8 cellular contexts compared by ENCODE assay signal in genomic region chr2:62197017-62197586, GRCh38. TPM values are rescaled to one million over a fixed set of nuclear protein-coding genes. Genes with fewer than 3 reads are reported as not detected.
DNase-seq lines count a peak whose midpoint lies in the region; ATAC-seq, FAIRE-seq and TF ChIP-seq lines count a peak whose summit lies in the region.

No MANE protein-coding gene starts in this region.

- peak; percentile 24 for DNase-seq in astrocyte of the hippocampus (ENCODE audit: low read depth, low spot score)
- no peak for DNase-seq in keratinocyte (ENCODE audit: low read depth, low spot score)
- peak; percentile 24 for DNase-seq in stimulated activated CD8-positive, alpha-beta memory T cell treated with anti-CD3 and anti-CD28 coated beads, Interleukin-12 subunit alpha, Interleukin-12 subunit beta, amount 100 ng/mL, for 4 hours (ENCODE audit: low read depth)
- DNase-seq in NCI-H1436 treated with DMSO at 0.1 percent for 48 hours (lab: John Stamatoyannopoulos, UW): no peak

- H3K79me2 ChIP-seq in ACC112 (ENCODE audit: control insufficient read depth, insufficient read depth, low read length, unreplicated experiment) (peaks cover 58% of the 10 kb centered on the region), keratinocyte (ENCODE audit: control insufficient read depth, insufficient read depth, low read length) (peaks cover 59% of the 10 kb centered on the region)

- H2AFZ ChIP-seq in ACC112 (ENCODE audit: low read length, unreplicated experiment) (peak overlapping the region; percentile 19), keratinocyte (ENCODE audit: control insufficient read depth, low read length) (no peak overlapping the region)

- no peaks in the 10 kb centered on the region for H3K9me3 ChIP-seq in keratinocyte (ENCODE audit: control insufficient read depth, low read depth, low read length)

- no peak overlapping the region for H3K27ac ChIP-seq in ACC112 (ENCODE audit: low read depth, low read length)
- peak overlapping the region; percentile 72 for H3K27ac ChIP-seq in keratinocyte (ENCODE audit: control insufficient read depth, insufficient read depth, low read length)

- FAIRE-seq in keratinocyte (lab: Jason Lieb, UNC): no peak

- TF ChIP-seq CTCF in keratinocyte (optimal IDR thresholded peaks at IDR 0.05 in 1 of 3, IDR thresholded peaks at IDR 0.05 in 1 of 3, conservative IDR thresholded peaks at IDR 0.05 in 1 of 3; ENCODE audit: extremely low read depth in 1 of 3, insufficient read depth in 2 of 3, low read length in 3 of 3): peak in 1 of 3 experiments; percentile 48

- H3K36me3 ChIP-seq in ACC112 (ENCODE audit: insufficient read depth, low read length) (no peaks in the 10 kb centered on the region), keratinocyte (ENCODE audit: control insufficient read depth in 2 of 2, extremely low read depth in 1 of 2, insufficient read depth in 2 of 2, low read length in 2 of 2) (peaks cover 0 to 1% of the 10 kb centered on the region in 2 experiments)

- H3K9ac ChIP-seq in keratinocyte (ENCODE audit: control insufficient read depth, extremely low read depth, insufficient read depth, low read length): peak overlapping the region; percentile 85

- H3K4me1 ChIP-seq in ACC112 (ENCODE audit: control insufficient read depth, insufficient read depth, low read length, unreplicated experiment) (peaks cover 40% of the 10 kb centered on the region), keratinocyte (ENCODE audit: control insufficient read depth, extremely low read depth, insufficient read depth, low read length) (peaks cover 16% of the 10 kb centered on the region)

- no peaks in the 10 kb centered on the region for H3K27me3 ChIP-seq in ACC112 (ENCODE audit: insufficient read depth, low read length)
- H3K27me3 ChIP-seq in keratinocyte (ENCODE audit: control insufficient read depth, extremely low read depth, insufficient read depth, low read length): no peaks in the 10 kb centered on the region

- peak overlapping the region; percentile 94 for H3K4me2 ChIP-seq in keratinocyte (ENCODE audit: control insufficient read depth, extremely low read depth, insufficient read depth, low read depth, low read length)

- dilution Hi-C loops in keratinocyte (cut with MboI; ENCODE audit: extremely low pct_ligation_motif_present, low sequenced_read_pairs): no loop called here

- H3K4me3 ChIP-seq in ACC112 (ENCODE audit: low read depth, low read length) (peak overlapping the region; percentile 100), keratinocyte (ENCODE audit: control insufficient read depth in 2 of 3, extremely low read depth in 1 of 3, insufficient read depth in 2 of 3, low read depth in 1 of 3, low read length in 3 of 3) (peak overlapping the region; percentile 88 to 98 (median 93))

- ATAC-seq in GM19467 (IDR thresholded peaks at IDR 0.05; ENCODE audit: unreplicated experiment) (peak; percentile 24), SK-N-SH treated with all-trans-retinoic acid at 6 μM for 48 hours (peak; percentile 47), HG02973 (IDR thresholded peaks at IDR 0.05; ENCODE audit: unreplicated experiment) (no peak)

- peaks cover 25% of the 10 kb centered on the region for H4K20me1 ChIP-seq in keratinocyte (ENCODE audit: control insufficient read depth, extremely low read depth, insufficient read depth, low read length)

- H3K9me1 ChIP-seq in keratinocyte (ENCODE audit: control insufficient read depth, extremely low read depth, insufficient read depth, low read length): peaks cover 9% of the 10 kb centered on the region

TF ChIP-seq in SK-N-SH treated with all-trans-retinoic acid at 6 μM for 48 hours, 23 proteins besides CTCF, POLR2A, EP300 and RAD21:
- TF ChIP-seq ARNTL (CRISPR knock-in tag; IDR thresholded peaks at IDR 0.05; ENCODE audit: borderline replicate concordance, low read depth) (no peak), ISL1 (CRISPR knock-in tag; IDR thresholded peaks at IDR 0.05) (no peak), CSDC2 (CRISPR knock-in tag; IDR thresholded peaks at IDR 0.05) (no peak), RARB (CRISPR knock-in tag; IDR thresholded peaks at IDR 0.05) (no peak), PPARA (CRISPR knock-in tag; IDR thresholded peaks at IDR 0.05; ENCODE audit: borderline replicate concordance) (no peak), TSHZ2 (CRISPR knock-in tag; IDR thresholded peaks at IDR 0.05) (no peak), PATZ1 (CRISPR knock-in tag; IDR thresholded peaks at IDR 0.05; ENCODE audit: borderline replicate concordance) (no peak), TCF4 (CRISPR knock-in tag; IDR thresholded peaks at IDR 0.05; ENCODE audit: borderline replicate concordance) (no peak)

RNA-seq across cellular contexts. Expression of gene B3GNT2, which starts 1.2 kb away (rescaled TPM):
- polyA plus RNA-seq in keratinocyte: 27.8 to 44.3 TPM (median 41.6 TPM) in 3 replicates
- polyA plus RNA-seq in keratinocyte (2011; ENCODE audit: low read depth): 14.7 TPM
- 18.7 and 31.5 TPM in 2 replicates for polyA plus RNA-seq in keratinocyte (2011; cell fraction: cytosol; rRNA removed)
- polyA plus RNA-seq in keratinocyte (2011; cell fraction: nucleus; rRNA removed): 59.1 and 65.1 TPM in 2 replicates
- 22.8 and 25.6 TPM in 2 replicates for polyA plus RNA-seq in keratinocyte (2012; ENCODE audit: low replicate concordance)
- 26.4 to 46.7 TPM (median 37.5 TPM) in 3 replicates for polyA minus RNA-seq in keratinocyte
- polyA minus RNA-seq in keratinocyte (2011; cell fraction: cytosol; rRNA and poly(A)+ RNA removed): 28.4 TPM
- 53.2 and 79.5 TPM in 2 replicates for polyA minus RNA-seq in keratinocyte (2011; cell fraction: nucleus; rRNA and poly(A)+ RNA removed)

Comparison
In these comparisons a context has a peak if more than half of its experiments do, and no peak if none do; other contexts are left out.
1. DNase-seq: peak in astrocyte of the hippocampus (single experiment) and stimulated activated CD8-positive, alpha-beta memory T cell treated with anti-CD3 and anti-CD28 coated beads, Interleukin-12 subunit alpha, Interleukin-12 subunit beta, amount 100 ng/mL, for 4 hours (single experiment); none in keratinocyte (single experiment) and NCI-H1436 treated with DMSO at 0.1 percent for 48 hours (single experiment).